ENCODE assay signal across 21 cellular contexts in genomic region chr1:187862506-187862905, GRCh38.
"Had no signal": no experiment of that assay in that cellular context is flagged by ENCODE, and none has a peak within 500 bp of the region (broad histone marks: within the 10 kb centered on the region; RNA-seq: fewer than 3 reads in every experiment).

No MANE protein-coding gene starts in this region.

- H3K27ac ChIP-seq: dorsolateral prefrontal cortex, gastroesophageal sphincter, heart left ventricle, left ventricle myocardium inferior, pancreas, right lobe of liver, suprapubic skin, transverse colon, vagina had no signal

- DNase-seq: activated CD4-positive, alpha-beta T cell treated with anti-CD3 and anti-CD28 coated beads for 36 hours; activated CD4-positive, alpha-beta T cell treated with anti-CD3 and anti-CD28 coated beads, Interleukin-2, amount 50 U/mL, for 48 hours; activated gamma-delta T cell; adrenal gland; dorsolateral prefrontal cortex; endodermal cell; erythroblast; heart left ventricle; kidney glomerular epithelial cell; left ventricle myocardium inferior; natural killer cell; pancreas; right lobe of liver; small intestine; stimulated activated CD4-positive, alpha-beta T cell treated with anti-CD3 and anti-CD28 coated beads, Interleukin-4, amount 100 ng/mL, for 1 hour; stimulated activated naive CD8-positive, alpha-beta T cell treated with anti-CD3 and anti-CD28 coated beads, Interleukin-15, amount 100 ng/mL, for 72 hours; transverse colon had no signal

- H3K4me3 ChIP-seq: adrenal gland, dorsolateral prefrontal cortex, gastroesophageal sphincter, heart left ventricle, left ventricle myocardium inferior, pancreas, right lobe of liver, suprapubic skin, transverse colon, vagina had no signal

- ATAC-seq: activated CD4-positive, alpha-beta T cell treated with anti-CD3 and anti-CD28 coated beads for 36 hours; gastroesophageal sphincter; heart left ventricle; natural killer cell; right lobe of liver; stimulated activated naive CD8-positive, alpha-beta T cell treated with anti-CD3 and anti-CD28 coated beads, Interleukin-15, amount 100 ng/mL, for 72 hours; WTC11 had no signal

- H3K4me1 ChIP-seq: gastroesophageal sphincter, heart left ventricle, left ventricle myocardium inferior, pancreas, right lobe of liver, suprapubic skin, transverse colon, vagina had no signal

- H3K36me3 ChIP-seq: adrenal gland, gastroesophageal sphincter, heart left ventricle, left ventricle myocardium inferior, pancreas, right lobe of liver, suprapubic skin, transverse colon, vagina had no signal

- H3K9me3 ChIP-seq: adrenal gland, gastroesophageal sphincter, heart left ventricle, left ventricle myocardium inferior, pancreas, right lobe of liver, suprapubic skin, transverse colon, vagina had no signal

- H3K27me3 ChIP-seq: adrenal gland, dorsolateral prefrontal cortex, gastroesophageal sphincter, heart left ventricle, pancreas, right lobe of liver, suprapubic skin, transverse colon, vagina had no signal
